In genomic region chr1:2172012-2172411, GRCh38 we compare ENCODE assay signal across 29 cellular contexts. TPM values are rescaled to one million over a fixed set of nuclear protein-coding genes. Genes with fewer than 3 reads are reported as not detected.
A peak's percentile ranks its signal among the peaks of the same experiment; 100 is the strongest.
DNase-seq lines count a peak whose midpoint lies in the region; FAIRE-seq and TF ChIP-seq lines count a peak whose summit lies in the region.
"Had no signal": no experiment of that assay in that cellular context is flagged by ENCODE, and none has a peak within 500 bp of the region (broad histone marks: within the 10 kb centered on the region; RNA-seq: fewer than 3 reads in every experiment).

No MANE protein-coding gene starts in this region.

- H2BK12ac ChIP-seq in H1 (ENCODE audit: low read depth, low read length): no peak overlapping the region

- H2BK20ac ChIP-seq in H1 (ENCODE audit: low read length): no peak overlapping the region

- no peak overlapping the region for H3K23ac ChIP-seq in H1 (ENCODE audit: insufficient read length)

- no peaks in the 10 kb centered on the region; a peak in 1 of 4 replicates for H3K79me2 ChIP-seq in H1 (ENCODE audit: control insufficient read depth in 1 of 2, insufficient read depth in 2 of 2, low read length in 2 of 2)

- H4K5ac ChIP-seq in H1 (ENCODE audit: insufficient read length, low read depth, low read length): no peak overlapping the region

- TF ChIP-seq RAD21 in H1 (IDR thresholded peaks at IDR 0.05 in 1 of 2, conservative IDR thresholded peaks at IDR 0.05 in 1 of 2; ENCODE audit: low read depth in 2 of 2, low read length in 2 of 2): no peak

- H4K8ac ChIP-seq in H1 (ENCODE audit: extremely low read depth, insufficient read depth, low read length): no peak overlapping the region

- H3K56ac ChIP-seq in H1 (replicated peaks; ENCODE audit: insufficient read length, low read depth, low read length): no peak overlapping the region

- H2BK120ac ChIP-seq in H1 (replicated peaks; ENCODE audit: low read depth, low read length): no peak overlapping the region

- no peak for TF ChIP-seq EP300 in H1 (IDR thresholded peaks at IDR 0.05; ENCODE audit: borderline replicate concordance in 1 of 2, low read depth in 2 of 2, low read length in 2 of 2)

- no peaks in the 10 kb centered on the region for H3K9me3 ChIP-seq in H1 (ENCODE audit: insufficient read depth in 2 of 2, low read depth in 1 of 2, low read length in 1 of 2)
- H3K9me3 ChIP-seq: A549; BE2C; BLaER1; BLaER1 treated with 17β-estradiol and CSF1 and Interleukin-3, amounts not matched to agents 10 nM and 100 nM; Caco-2 had no signal

- DNase-seq in H1 (ENCODE audit: low read depth in 1 of 2, low spot score in 2 of 2): no peak
- DNase-seq in NCI-H2107 treated with DMSO at 0.1 percent for 48 hours (lab: John Stamatoyannopoulos, UW; ENCODE audit: unreplicated experiment): no peak
- DNase-seq: 8988T; ACHN; AML-193; BE2C; C1 segment of cervical spinal cord; Caco-2; Calu3; CD4-positive, alpha-beta memory T cell; CD4-positive, alpha-beta T cell; CD4-positive, CD25-positive, alpha-beta regulatory T cell; CD8-positive, alpha-beta memory T cell; CD8-positive, alpha-beta T cell; COR-L47; DMS 273 treated with DMSO at 0.1 percent for 48 hours; DMS153; DMS53; DMS79; DMS79 treated with DMSO at 0.1 percent for 48 hours; DND-41; EL had no signal

- no peak overlapping the region for H3K27ac ChIP-seq in H1 (ENCODE audit: low read depth, low read length)
- H3K27ac ChIP-seq: 22Rv1; A549; BLaER1; BLaER1 treated with 17β-estradiol and CSF1 and Interleukin-3, amounts not matched to agents 10 nM and 100 nM; C4-2B had no signal

- H3K4me1 ChIP-seq in H1 (replicated peaks in 1 of 4; ENCODE audit: control insufficient read depth in 3 of 4, insufficient read depth in 4 of 4, low read length in 3 of 4): no peaks in the 10 kb centered on the region; a peak in 2 of 7 replicates
- H3K4me1 ChIP-seq: A549, BE2C, Caco-2 had no signal

- H3K14ac ChIP-seq in H1 (ENCODE audit: insufficient read length): no peak overlapping the region

- H3K36me3 ChIP-seq in H1 (ENCODE audit: control insufficient read depth in 2 of 4, insufficient read depth in 4 of 4, low read length in 3 of 4): peaks cover 0 to 6% (median 2%) of the 10 kb centered on the region in 4 experiments; a peak in 4 of 8 replicates
- H3K36me3 ChIP-seq: BE2C had no signal

- no peak for TF ChIP-seq CTCF in H1 (IDR thresholded peaks at IDR 0.05; ENCODE audit: control extremely low read depth in 1 of 3, insufficient read depth in 1 of 3, low read depth in 1 of 3, low read length in 3 of 3)

- FAIRE-seq in H1 (lab: Jason Lieb, UNC): no peak
- FAIRE-seq: A204.1, A549, D721Med had no signal

- H3K4me2 ChIP-seq in H1 (ENCODE audit: insufficient read depth in 1 of 2, low read depth in 2 of 2, low read length in 2 of 2): no peak overlapping the region
- H3K4me2 ChIP-seq: A549; BLaER1; BLaER1 treated with 17β-estradiol and CSF1 and Interleukin-3, amounts not matched to agents 10 nM and 100 nM had no signal

- no peak overlapping the region for H3K9ac ChIP-seq in H1 (replicated peaks in 1 of 4; ENCODE audit: extremely low read depth in 1 of 4, low read depth in 3 of 4, low read length in 3 of 4)
- H3K9ac ChIP-seq: BLaER1; BLaER1 treated with 17β-estradiol and CSF1 and Interleukin-3, amounts not matched to agents 10 nM and 100 nM had no signal

- H4K20me1 ChIP-seq in H1 (replicated peaks in 1 of 2; ENCODE audit: control insufficient read depth in 1 of 2, insufficient read depth in 2 of 2, low read length in 2 of 2): peaks cover 0 to 4% of the 10 kb centered on the region in 2 experiments

- H3K4ac ChIP-seq in H1 (replicated peaks; ENCODE audit: insufficient read length, low read depth, low read length): no peak overlapping the region

- no peak overlapping the region for H2AFZ ChIP-seq in H1 (ENCODE audit: low read length)

- no peak overlapping the region for H2BK15ac ChIP-seq in H1 (ENCODE audit: low read length)

- H3K23me2 ChIP-seq in H1 (ENCODE audit: low read depth, low read length): no peaks in the 10 kb centered on the region; the same call in 1 of the 2 replicates

- H3K18ac ChIP-seq in H1 (ENCODE audit: extremely low read depth, low read length): no peak overlapping the region

- no peak for TF ChIP-seq POLR2A in H1 (IDR thresholded peaks at IDR 0.05; ENCODE audit: control extremely low read depth in 1 of 2, low read depth in 2 of 2, low read length in 2 of 2)

- no peak overlapping the region for H4K91ac ChIP-seq in H1 (replicated peaks; ENCODE audit: insufficient read length, low read length)

- no peaks in the 10 kb centered on the region for H3K27me3 ChIP-seq in H1 (replicated peaks in 1 of 4; ENCODE audit: control insufficient read depth in 3 of 4, extremely low read depth in 1 of 4, insufficient read depth in 3 of 4, low read length in 3 of 4)
- H3K27me3 ChIP-seq: BE2C; BLaER1; BLaER1 treated with 17β-estradiol and CSF1 and Interleukin-3, amounts not matched to agents 10 nM and 100 nM had no signal

- H3K4me3 ChIP-seq in H1 (ENCODE audit: extremely low read depth in 1 of 4, insufficient read depth in 2 of 4, low read depth in 3 of 4, low read length in 4 of 4): no peak overlapping the region
- H3K4me3 ChIP-seq: A549; BLaER1; BLaER1 treated with 17β-estradiol and CSF1 and Interleukin-3, amounts not matched to agents 10 nM and 100 nM had no signal

- H2BK5ac ChIP-seq in H1 (ENCODE audit: low read depth, low read length): peak overlapping the region; percentile 12; the same call in 1 of the 2 replicates

- WGBS in H1 (ENCODE audit: extremely low coverage in 1 of 2, insufficient coverage in 1 of 2, insufficient read length in 1 of 2, insufficient replicate concordance in 2 of 2, low coverage in 1 of 2, low lambda C conversion rate in 2 of 2, missing lambda C conversion rate in 1 of 2), 2 experiments: 97% methylated on average over 24 of the region's 26 CpGs; no CpG with 5 or more reads in 1 of the 2 experiments

- H3K79me1 ChIP-seq in H1 (ENCODE audit: low read depth, low read length): no peaks in the 10 kb centered on the region; the same call in none of the 2 replicates

- CTCF ChIA-PET in H1 (lab: Charles Lee; ENCODE audit: partially characterized antibody): interaction anchor here (0.6 to 6.0 kb wide), 6 partner anchors 8 to 210 kb away, joined by 3 to 47 read pairs (median 4); no protein-coding TSS in a partner anchor

- POLR2A ChIA-PET in H1 (lab: Charles Lee; ENCODE audit: partially characterized antibody): no interaction called here

- no peak overlapping the region for H2AK5ac ChIP-seq in H1 (ENCODE audit: low read depth, low read length)

TF ChIP-seq in H1, 55 proteins besides CTCF, POLR2A, EP300 and RAD21:
- no peak for TF ChIP-seq HDAC2 (IDR thresholded peaks at IDR 0.05; ENCODE audit: borderline replicate concordance in 1 of 2, low read depth in 2 of 2, low read length in 2 of 2)
- TF ChIP-seq RFX5 (IDR thresholded peaks at IDR 0.05; ENCODE audit: borderline replicate concordance, low read depth, low read length): no peak
- TF ChIP-seq TAF7 (optimal IDR thresholded peaks at IDR 0.05; ENCODE audit: borderline replicate concordance, low read depth, low read length): no peak
- TF ChIP-seq ASH2L (IDR thresholded peaks at IDR 0.05; ENCODE audit: low read length): no peak
- TF ChIP-seq CTBP2 (IDR thresholded peaks at IDR 0.05; ENCODE audit: borderline replicate concordance, insufficient read depth, insufficient read length, low read length): no peak
- no peak for TF ChIP-seq POLR2AphosphoS5 (IDR thresholded peaks at IDR 0.05; ENCODE audit: low read depth, low read length)
- TF ChIP-seq RXRA (IDR thresholded peaks at IDR 0.05; ENCODE audit: insufficient read depth, low read depth, low read length): no peak
- TF ChIP-seq CBX5 (IDR thresholded peaks at IDR 0.05; ENCODE audit: low read depth, low read length): no peak
- no peak for TF ChIP-seq CHD2 (IDR thresholded peaks at IDR 0.05; ENCODE audit: low read length)
- TF ChIP-seq CBX8 (IDR thresholded peaks at IDR 0.05; ENCODE audit: borderline replicate concordance, low read depth, low read length): no peak
- no peak for TF ChIP-seq USF2 (IDR thresholded peaks at IDR 0.05; ENCODE audit: low read length)
- no peak for TF ChIP-seq SAP30 (IDR thresholded peaks at IDR 0.05; ENCODE audit: insufficient read depth, insufficient replicate concordance, low read length)

RNA-seq across cellular contexts. Expression of gene FAAP20, which starts 22.6 kb away (rescaled TPM):
- total RNA-seq in H1 (2021; fragmentation: NEBNext Ultra II Directional; extraction: Animal tissue kit (Norgen Biotek cat#: 25700)): 99.8 and 103 TPM in 2 replicates
- 58.4 and 106 TPM in 2 replicates for polyA plus RNA-seq in H1 (2011; rRNA removed)
- 49.4 TPM for polyA plus RNA-seq in H1 (2011; cell fraction: cytosol; rRNA removed)
- 69.8 TPM for polyA plus RNA-seq in H1 (2011; cell fraction: nucleus; rRNA removed)
- polyA plus RNA-seq in H1 (2012, experiment 1 of 2): 51.1 to 69.6 TPM (median 60.7 TPM) in 4 replicates
- 65.5 TPM for polyA plus RNA-seq in H1 (2012, experiment 2 of 2)
- polyA plus RNA-seq in H1 (2013, experiment 1 of 2): 95.7 TPM
- polyA plus RNA-seq in H1 (2013, experiment 2 of 2): 90.2 TPM
- polyA minus RNA-seq in H1 (2011; rRNA and poly(A)+ RNA removed): 5.5 and 6.4 TPM in 2 replicates
- 32.8 TPM for polyA minus RNA-seq in H1 (2011; cell fraction: cytosol; rRNA and poly(A)+ RNA removed)
- polyA minus RNA-seq in H1 (2011; cell fraction: nucleus; rRNA and poly(A)+ RNA removed): 18.1 TPM

RNA-seq across cellular contexts. Expression of gene SKI, which starts 56.1 kb away (rescaled TPM):
- total RNA-seq in H1 (2021; fragmentation: NEBNext Ultra II Directional; extraction: Animal tissue kit (Norgen Biotek cat#: 25700)): 80.2 and 87.6 TPM in 2 replicates
- 8.3 and 14.5 TPM in 2 replicates for polyA plus RNA-seq in H1 (2011; rRNA removed)
- 8.6 TPM for polyA plus RNA-seq in H1 (2011; cell fraction: cytosol; rRNA removed)
- polyA plus RNA-seq in H1 (2011; cell fraction: nucleus; rRNA removed): 19.2 TPM
- 24.8 to 35.9 TPM (median 32.3 TPM) in 4 replicates for polyA plus RNA-seq in H1 (2012, experiment 1 of 2)
- polyA plus RNA-seq in H1 (2012, experiment 2 of 2): 36.5 TPM
- polyA plus RNA-seq in H1 (2013, experiment 1 of 2): 40.2 TPM
- 39.7 TPM for polyA plus RNA-seq in H1 (2013, experiment 2 of 2)
- polyA minus RNA-seq in H1 (2011; rRNA and poly(A)+ RNA removed): 6.3 and 7.3 TPM in 2 replicates
- 30.0 TPM for polyA minus RNA-seq in H1 (2011; cell fraction: cytosol; rRNA and poly(A)+ RNA removed)
- 27.1 TPM for polyA minus RNA-seq in H1 (2011; cell fraction: nucleus; rRNA and poly(A)+ RNA removed)
